In genomic region chr1:167110586-167110985, GRCh38 we compare ENCODE assay signal across 16 cellular contexts. TPM values are rescaled to one million over a fixed set of nuclear protein-coding genes. Genes with fewer than 3 reads are reported as not detected.
A peak's percentile ranks its signal among the peaks of the same experiment; 100 is the strongest.
DNase-seq lines count a peak whose midpoint lies in the region; ATAC-seq and TF ChIP-seq lines count a peak whose summit lies in the region.
"Had no signal": no experiment of that assay in that cellular context is flagged by ENCODE, and none has a peak within 500 bp of the region (broad histone marks: within the 10 kb centered on the region; RNA-seq: fewer than 3 reads in every experiment).

No MANE protein-coding gene starts in this region.

- no peak overlapping the region for H3K4me3 Mint-ChIP-seq in activated CD4-positive, alpha-beta T cell treated with anti-CD3 and anti-CD28 coated beads, Interleukin-2, amount 10 ng/mL, durations not matched to agents 24 days and 14 days
- H3K4me3 Mint-ChIP-seq in T-helper 2 cell treated with Interferon-gamma antibody and Interleukin-4, amounts not matched to agents 5 μg/mL and 100 μg/mL, for 36 hours, result peak overlapping the region; percentile 37
- no peak overlapping the region for H3K4me3 Mint-ChIP-seq in stimulated activated memory B cell treated with anti-CD40 and anti-IgM and Interleukin-4, amounts not matched to agents 10 μg/mL and 1 μg/mL and 100 μg/mL, for 72 hours
- H3K4me3 Mint-ChIP-seq: brain had no signal

- ATAC-seq in HG03108 (IDR thresholded peaks at IDR 0.05; ENCODE audit: unreplicated experiment) (peak; percentile 38), HG02763 (IDR thresholded peaks at IDR 0.05; ENCODE audit: unreplicated experiment) (no peak)
- peak; percentile 72 for ATAC-seq in stimulated activated memory B cell treated with anti-CD40 and anti-IgM and Interleukin-4, amounts not matched to agents 10 μg/mL and 1 μg/mL and 100 μg/mL, for 72 hours
- ATAC-seq: left cardiac atrium had no signal

- peaks cover 38% of the 10 kb centered on the region for H3K4me1 Mint-ChIP-seq in activated CD4-positive, alpha-beta T cell treated with anti-CD3 and anti-CD28 coated beads, Interleukin-2, amount 10 ng/mL, durations not matched to agents 24 days and 14 days
- H3K4me1 Mint-ChIP-seq in T-helper 2 cell treated with Interferon-gamma antibody and Interleukin-4, amounts not matched to agents 5 μg/mL and 100 μg/mL, for 36 hours (ENCODE audit: low read depth), result peaks cover 30% of the 10 kb centered on the region
- peaks cover 39% of the 10 kb centered on the region for H3K4me1 Mint-ChIP-seq in stimulated activated memory B cell treated with anti-CD40 and anti-IgM and Interleukin-4, amounts not matched to agents 10 μg/mL and 1 μg/mL and 100 μg/mL, for 72 hours

- intact Hi-C loops in activated CD4-positive, alpha-beta T cell treated with anti-CD3 and anti-CD28 coated beads, Interleukin-2, amount 10 ng/mL, durations not matched to agents 24 days and 14 days (cut with micrococcal nuclease), result no loop called here

- peaks cover 9% of the 10 kb centered on the region for H3K27me3 Mint-ChIP-seq in activated CD4-positive, alpha-beta T cell treated with anti-CD3 and anti-CD28 coated beads, Interleukin-2, amount 10 ng/mL, durations not matched to agents 24 days and 14 days
- H3K27me3 Mint-ChIP-seq in T-helper 2 cell treated with Interferon-gamma antibody and Interleukin-4, amounts not matched to agents 5 μg/mL and 100 μg/mL, for 36 hours (ENCODE audit: low read depth), result peaks cover 17% of the 10 kb centered on the region
- peaks cover 22% of the 10 kb centered on the region for H3K27me3 Mint-ChIP-seq in stimulated activated memory B cell treated with anti-CD40 and anti-IgM and Interleukin-4, amounts not matched to agents 10 μg/mL and 1 μg/mL and 100 μg/mL, for 72 hours

- no peak overlapping the region for H3K27ac Mint-ChIP-seq in activated CD4-positive, alpha-beta T cell treated with anti-CD3 and anti-CD28 coated beads, Interleukin-2, amount 10 ng/mL, durations not matched to agents 24 days and 14 days
- peak overlapping the region; percentile 67 for H3K27ac Mint-ChIP-seq in T-helper 2 cell treated with Interferon-gamma antibody and Interleukin-4, amounts not matched to agents 5 μg/mL and 100 μg/mL, for 36 hours
- no peak overlapping the region for H3K27ac Mint-ChIP-seq in stimulated activated memory B cell treated with anti-CD40 and anti-IgM and Interleukin-4, amounts not matched to agents 10 μg/mL and 1 μg/mL and 100 μg/mL, for 72 hours
- H3K27ac Mint-ChIP-seq: brain had no signal

- no peak for TF ChIP-seq CTCF in GM10266 (IDR thresholded peaks at IDR 0.05; ENCODE audit: control insufficient read depth, insufficient read depth, low read depth, missing control alignments)

- DNase-seq in activated CD4-positive, alpha-beta T cell treated with anti-CD3 and anti-CD28 coated beads, Interleukin-2, amount 10 ng/mL, durations not matched to agents 24 days and 14 days, result peak; percentile 84
- DNase-seq in activated CD4-positive, alpha-beta T cell treated with anti-CD3 and anti-CD28 coated beads, Interleukin-2, amount 50 U/mL, for 4 hours, result no peak
- no peak for DNase-seq in T-helper 2 cell treated with Interferon-gamma antibody and Interleukin-4, amounts not matched to agents 5 μg/mL and 100 μg/mL, for 36 hours (ENCODE audit: low spot score)
- DNase-seq in GM10266 (ENCODE audit: extremely low spot score) (no peak), activated gamma-delta T cell treated with Interleukin-2 at 50 U/mL for 16 hours (no peak)
- DNase-seq: DMS153; effector CD8-positive, alpha-beta T cell; left cardiac atrium; NCI-H446 treated with DMSO at 0.1 percent for 48 hours; transverse colon had no signal

- peaks cover 4% of the 10 kb centered on the region for H3K36me3 Mint-ChIP-seq in activated CD4-positive, alpha-beta T cell treated with anti-CD3 and anti-CD28 coated beads, Interleukin-2, amount 10 ng/mL, durations not matched to agents 24 days and 14 days (ENCODE audit: low read depth)
- no peaks in the 10 kb centered on the region for H3K36me3 Mint-ChIP-seq in T-helper 2 cell treated with Interferon-gamma antibody and Interleukin-4, amounts not matched to agents 5 μg/mL and 100 μg/mL, for 36 hours (ENCODE audit: low read depth)
- H3K36me3 Mint-ChIP-seq in stimulated activated memory B cell treated with anti-CD40 and anti-IgM and Interleukin-4, amounts not matched to agents 10 μg/mL and 1 μg/mL and 100 μg/mL, for 72 hours, result no peaks in the 10 kb centered on the region

- peaks cover 10% of the 10 kb centered on the region for H3K9me3 Mint-ChIP-seq in activated CD4-positive, alpha-beta T cell treated with anti-CD3 and anti-CD28 coated beads, Interleukin-2, amount 10 ng/mL, durations not matched to agents 24 days and 14 days
- peaks cover 14% of the 10 kb centered on the region for H3K9me3 Mint-ChIP-seq in T-helper 2 cell treated with Interferon-gamma antibody and Interleukin-4, amounts not matched to agents 5 μg/mL and 100 μg/mL, for 36 hours
- peaks cover 4% of the 10 kb centered on the region for H3K9me3 Mint-ChIP-seq in stimulated activated memory B cell treated with anti-CD40 and anti-IgM and Interleukin-4, amounts not matched to agents 10 μg/mL and 1 μg/mL and 100 μg/mL, for 72 hours

RNA-seq across cellular contexts. Expression of gene STYXL2, which starts 16.7 kb away (rescaled TPM):
- total RNA-seq in activated CD4-positive, alpha-beta T cell treated with anti-CD3 and anti-CD28 coated beads, Interleukin-2, amount 10 ng/mL, durations not matched to agents 24 days and 14 days, result not detected in 2 replicates
- total RNA-seq: A172, glomerular endothelial cell had no signal

RNA-seq across cellular contexts. Expression of gene GPA33, which starts 20.4 kb away (rescaled TPM):
- total RNA-seq in activated CD4-positive, alpha-beta T cell treated with anti-CD3 and anti-CD28 coated beads, Interleukin-2, amount 10 ng/mL, durations not matched to agents 24 days and 14 days, result 0.12 TPM in 1 of 2 replicates, not detected in the other
- total RNA-seq: A172, glomerular endothelial cell had no signal
